19 cellular contexts compared by ENCODE assay signal in genomic region chr7:79410345-79410744, GRCh38. TPM values are rescaled to one million over a fixed set of nuclear protein-coding genes. Genes with fewer than 3 reads are reported as not detected.
DNase-seq lines count a peak whose midpoint lies in the region; ATAC-seq lines count a peak whose summit lies in the region.
"Had no signal": no experiment of that assay in that cellular context is flagged by ENCODE, and none has a peak within 500 bp of the region (broad histone marks: within the 10 kb centered on the region; RNA-seq: fewer than 3 reads in every experiment).

No MANE protein-coding gene starts in this region.

- DNase-seq in G401 (ENCODE audit: low spot score) (peak; percentile 59), LHCN-M2 (ENCODE audit: low read depth) (peak; percentile 51), cerebellar cortex (ENCODE audit: low spot score) (peak; percentile 53), renal cortical epithelial cell (ENCODE audit: low read depth) (peak; percentile 19), DMS153 (lab: John Stamatoyannopoulos, UW) (no peak)
- DNase-seq: CD4-positive, CD25-positive, alpha-beta regulatory T cell; COR-L47; GDM1; NCI-H1092; NCI-H1436; NCI-H187 treated with DMSO at 0.1 percent for 48 hours; NCI-H2107; NCI-H226; NCI-H510A treated with DMSO at 0.1 percent for 48 hours; SHP77 treated with DMSO at 0.1 percent for 48 hours; SK-N-SH had no signal

- in situ Hi-C loops in G401 (cut with HindIII; ENCODE audit: low sequenced_read_pairs), result no loop called here

- no peak for ATAC-seq in HG03469 (IDR thresholded peaks at IDR 0.05; ENCODE audit: unreplicated experiment)
- no peak for ATAC-seq in GM19395 (IDR thresholded peaks at IDR 0.05; ENCODE audit: unreplicated experiment)
- ATAC-seq: K562 had no signal

RNA-seq across cellular contexts. Expression of gene MAGI2, which starts 43.1 kb away (rescaled TPM):
- total RNA-seq in G401 (2014; rRNA removed; shearing (Covaris generic)), result not detected in 2 replicates
- total RNA-seq in LHCN-M2 (2014; rRNA removed) (2.4 and 3.6 TPM in 2 replicates), renal cortical epithelial cell (0.52 and 2.9 TPM in 2 replicates)
- 1.6 TPM for polyA plus RNA-seq in LHCN-M2 (2012)
- total RNA-seq: CD4-positive, CD25-positive, alpha-beta regulatory T cell had no signal
- polyA plus RNA-seq: CD4-positive, CD25-positive, alpha-beta regulatory T cell had no signal
